1 cellular context compared by ENCODE assay signal in the genomic region with DNA sequence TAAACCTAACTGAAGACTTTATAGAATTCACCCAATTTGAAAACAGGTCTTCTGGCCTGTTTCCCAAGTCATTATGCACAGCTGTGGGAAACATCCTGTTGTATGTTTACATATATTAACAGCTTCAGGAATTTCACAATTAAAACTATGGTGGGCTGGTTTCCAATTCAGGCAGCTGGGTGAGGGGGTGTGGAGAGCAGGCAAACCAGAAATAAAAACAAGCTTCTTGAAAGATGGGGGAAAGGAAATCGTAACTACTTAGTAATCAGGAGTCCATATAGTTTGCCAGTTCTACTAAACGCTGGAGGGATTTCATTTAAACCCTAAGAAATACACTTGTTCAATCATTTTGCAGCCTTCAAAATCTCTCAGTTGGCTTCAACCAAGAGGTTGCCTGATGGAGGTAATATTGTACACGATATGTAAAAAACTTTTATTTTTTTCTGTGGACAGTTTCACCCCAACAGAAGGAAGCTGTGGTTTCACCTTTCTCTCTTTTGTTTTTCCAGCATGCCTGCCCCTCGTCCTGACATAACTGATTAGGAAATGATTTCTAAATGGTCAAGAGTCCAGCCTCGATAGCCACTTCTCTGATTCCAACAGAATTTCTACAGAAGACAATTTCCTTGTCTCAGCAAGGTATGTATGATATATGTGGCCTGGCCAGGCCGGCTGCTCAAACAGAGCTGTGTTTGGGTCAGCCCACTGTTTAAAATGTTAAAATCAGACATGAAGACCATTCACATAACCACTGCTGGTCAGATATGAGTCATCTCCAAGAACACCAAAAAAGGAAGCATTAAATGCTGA.
TF ChIP-seq lines count a peak whose summit lies in the region.

No MANE protein-coding gene starts in this region.

TF ChIP-seq in K562, 482 proteins besides CTCF, POLR2A, EP300 and RAD21 (continued from another document and continues in another):
- TF ChIP-seq, protein P1, sequence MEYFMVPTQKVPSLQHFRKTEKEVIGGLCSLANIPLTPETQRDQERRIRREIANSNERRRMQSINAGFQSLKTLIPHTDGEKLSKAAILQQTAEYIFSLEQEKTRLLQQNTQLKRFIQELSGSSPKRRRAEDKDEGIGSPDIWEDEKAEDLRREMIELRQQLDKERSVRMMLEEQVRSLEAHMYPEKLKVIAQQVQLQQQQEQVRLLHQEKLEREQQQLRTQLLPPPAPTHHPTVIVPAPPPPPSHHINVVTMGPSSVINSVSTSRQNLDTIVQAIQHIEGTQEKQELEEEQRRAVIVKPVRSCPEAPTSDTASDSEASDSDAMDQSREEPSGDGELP (CRISPR knock-in tag; IDR thresholded peaks at IDR 0.05; ENCODE audit: borderline replicate concordance), result no peak
- TF ChIP-seq, protein P2, sequence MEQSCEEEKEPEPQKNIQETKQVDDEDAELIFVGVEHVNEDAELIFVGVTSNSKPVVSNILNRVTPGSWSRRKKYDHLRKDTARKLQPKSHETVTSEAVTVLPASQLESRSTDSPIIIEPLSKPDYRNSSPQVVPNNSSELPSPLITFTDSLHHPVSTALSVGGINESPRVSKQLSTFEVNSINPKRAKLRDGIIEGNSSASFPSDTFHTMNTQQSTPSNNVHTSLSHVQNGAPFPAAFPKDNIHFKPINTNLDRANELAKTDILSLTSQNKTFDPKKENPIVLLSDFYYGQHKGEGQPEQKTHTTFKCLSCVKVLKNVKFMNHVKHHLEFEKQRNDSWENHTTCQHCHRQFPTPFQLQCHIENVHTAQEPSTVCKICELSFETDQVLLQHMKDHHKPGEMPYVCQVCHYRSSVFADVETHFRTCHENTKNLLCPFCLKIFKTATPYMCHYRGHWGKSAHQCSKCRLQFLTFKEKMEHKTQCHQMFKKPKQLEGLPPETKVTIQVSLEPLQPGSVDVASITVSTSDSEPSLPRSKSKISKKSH (CRISPR knock-in tag; IDR thresholded peaks at IDR 0.05), result no peak
- TF ChIP-seq ZNF707 (CRISPR knock-in tag; conservative IDR thresholded peaks at IDR 0.05), result no peak
- TF ChIP-seq, protein P3, sequence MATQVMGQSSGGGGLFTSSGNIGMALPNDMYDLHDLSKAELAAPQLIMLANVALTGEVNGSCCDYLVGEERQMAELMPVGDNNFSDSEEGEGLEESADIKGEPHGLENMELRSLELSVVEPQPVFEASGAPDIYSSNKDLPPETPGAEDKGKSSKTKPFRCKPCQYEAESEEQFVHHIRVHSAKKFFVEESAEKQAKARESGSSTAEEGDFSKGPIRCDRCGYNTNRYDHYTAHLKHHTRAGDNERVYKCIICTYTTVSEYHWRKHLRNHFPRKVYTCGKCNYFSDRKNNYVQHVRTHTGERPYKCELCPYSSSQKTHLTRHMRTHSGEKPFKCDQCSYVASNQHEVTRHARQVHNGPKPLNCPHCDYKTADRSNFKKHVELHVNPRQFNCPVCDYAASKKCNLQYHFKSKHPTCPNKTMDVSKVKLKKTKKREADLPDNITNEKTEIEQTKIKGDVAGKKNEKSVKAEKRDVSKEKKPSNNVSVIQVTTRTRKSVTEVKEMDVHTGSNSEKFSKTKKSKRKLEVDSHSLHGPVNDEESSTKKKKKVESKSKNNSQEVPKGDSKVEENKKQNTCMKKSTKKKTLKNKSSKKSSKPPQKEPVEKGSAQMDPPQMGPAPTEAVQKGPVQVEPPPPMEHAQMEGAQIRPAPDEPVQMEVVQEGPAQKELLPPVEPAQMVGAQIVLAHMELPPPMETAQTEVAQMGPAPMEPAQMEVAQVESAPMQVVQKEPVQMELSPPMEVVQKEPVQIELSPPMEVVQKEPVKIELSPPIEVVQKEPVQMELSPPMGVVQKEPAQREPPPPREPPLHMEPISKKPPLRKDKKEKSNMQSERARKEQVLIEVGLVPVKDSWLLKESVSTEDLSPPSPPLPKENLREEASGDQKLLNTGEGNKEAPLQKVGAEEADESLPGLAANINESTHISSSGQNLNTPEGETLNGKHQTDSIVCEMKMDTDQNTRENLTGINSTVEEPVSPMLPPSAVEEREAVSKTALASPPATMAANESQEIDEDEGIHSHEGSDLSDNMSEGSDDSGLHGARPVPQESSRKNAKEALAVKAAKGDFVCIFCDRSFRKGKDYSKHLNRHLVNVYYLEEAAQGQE (CRISPR knock-in tag; IDR thresholded peaks at IDR 0.05; ENCODE audit: low read depth), result no peak
- no peak for TF ChIP-seq SPI1 (IDR thresholded peaks at IDR 0.05; ENCODE audit: borderline replicate concordance, low read depth, low read length)
- peak; percentile 32; the same call in 1 of the 2 replicates for TF ChIP-seq ATF7 (IDR thresholded peaks at IDR 0.05)
- TF ChIP-seq TEAD4 (IDR thresholded peaks at IDR 0.05; ENCODE audit: low read length), result no peak
- TF ChIP-seq TEAD4 (CRISPR knock-in tag; IDR thresholded peaks at IDR 0.05; ENCODE audit: borderline replicate concordance), result no peak
- TF ChIP-seq ZNF668 (CRISPR knock-in tag; IDR thresholded peaks at IDR 0.05), result no peak
- no peak for TF ChIP-seq E2F3 (CRISPR knock-in tag; IDR thresholded peaks at IDR 0.05)
- no peak for TF ChIP-seq GTF2A2 (tag; IDR thresholded peaks at IDR 0.05)
- TF ChIP-seq CEBPG (CRISPR knock-in tag; IDR thresholded peaks at IDR 0.05), result no peak
- no peak for TF ChIP-seq CEBPG (tag; conservative IDR thresholded peaks at IDR 0.05 in 1 of 2, IDR thresholded peaks at IDR 0.05 in 1 of 2)
- TF ChIP-seq CXXC5 (CRISPR knock-in tag; IDR thresholded peaks at IDR 0.05), result no peak
- TF ChIP-seq PHF8 (IDR thresholded peaks at IDR 0.05; ENCODE audit: borderline replicate concordance, low read length), result peak; percentile 24; the same call in 1 of the 2 replicates
- TF ChIP-seq GABPA (tag; conservative IDR thresholded peaks at IDR 0.05; ENCODE audit: low read depth), result no peak; the same call in 1 of the 2 replicates
- no peak for TF ChIP-seq GATAD2A (IDR thresholded peaks at IDR 0.05)
- TF ChIP-seq ZNF12 (CRISPR knock-in tag; IDR thresholded peaks at IDR 0.05), result peak; percentile 96
- peak; percentile 25 for TF ChIP-seq RBM25 (IDR thresholded peaks at IDR 0.05; ENCODE audit: low read depth, low read length, severe bottlenecking)
- TF ChIP-seq, protein P4, sequence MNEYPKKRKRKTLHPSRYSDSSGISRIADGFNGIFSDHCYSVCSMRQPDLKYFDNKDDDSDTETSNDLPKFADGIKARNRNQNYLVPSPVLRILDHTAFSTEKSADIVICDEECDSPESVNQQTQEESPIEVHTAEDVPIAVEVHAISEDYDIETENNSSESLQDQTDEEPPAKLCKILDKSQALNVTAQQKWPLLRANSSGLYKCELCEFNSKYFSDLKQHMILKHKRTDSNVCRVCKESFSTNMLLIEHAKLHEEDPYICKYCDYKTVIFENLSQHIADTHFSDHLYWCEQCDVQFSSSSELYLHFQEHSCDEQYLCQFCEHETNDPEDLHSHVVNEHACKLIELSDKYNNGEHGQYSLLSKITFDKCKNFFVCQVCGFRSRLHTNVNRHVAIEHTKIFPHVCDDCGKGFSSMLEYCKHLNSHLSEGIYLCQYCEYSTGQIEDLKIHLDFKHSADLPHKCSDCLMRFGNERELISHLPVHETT (CRISPR knock-in tag; conservative IDR thresholded peaks at IDR 0.05 in 1 of 2, IDR thresholded peaks at IDR 0.05 in 1 of 2), result peak in 1 of 2 experiments; percentile 61; a peak in 1 of 4 replicates
- no peak for TF ChIP-seq ZNF146 (CRISPR knock-in tag; IDR thresholded peaks at IDR 0.05; ENCODE audit: unreplicated experiment)
- TF ChIP-seq, protein P5, sequence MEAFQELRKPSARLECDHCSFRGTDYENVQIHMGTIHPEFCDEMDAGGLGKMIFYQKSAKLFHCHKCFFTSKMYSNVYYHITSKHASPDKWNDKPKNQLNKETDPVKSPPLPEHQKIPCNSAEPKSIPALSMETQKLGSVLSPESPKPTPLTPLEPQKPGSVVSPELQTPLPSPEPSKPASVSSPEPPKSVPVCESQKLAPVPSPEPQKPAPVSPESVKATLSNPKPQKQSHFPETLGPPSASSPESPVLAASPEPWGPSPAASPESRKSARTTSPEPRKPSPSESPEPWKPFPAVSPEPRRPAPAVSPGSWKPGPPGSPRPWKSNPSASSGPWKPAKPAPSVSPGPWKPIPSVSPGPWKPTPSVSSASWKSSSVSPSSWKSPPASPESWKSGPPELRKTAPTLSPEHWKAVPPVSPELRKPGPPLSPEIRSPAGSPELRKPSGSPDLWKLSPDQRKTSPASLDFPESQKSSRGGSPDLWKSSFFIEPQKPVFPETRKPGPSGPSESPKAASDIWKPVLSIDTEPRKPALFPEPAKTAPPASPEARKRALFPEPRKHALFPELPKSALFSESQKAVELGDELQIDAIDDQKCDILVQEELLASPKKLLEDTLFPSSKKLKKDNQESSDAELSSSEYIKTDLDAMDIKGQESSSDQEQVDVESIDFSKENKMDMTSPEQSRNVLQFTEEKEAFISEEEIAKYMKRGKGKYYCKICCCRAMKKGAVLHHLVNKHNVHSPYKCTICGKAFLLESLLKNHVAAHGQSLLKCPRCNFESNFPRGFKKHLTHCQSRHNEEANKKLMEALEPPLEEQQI (IDR thresholded peaks at IDR 0.05), result no peak
- TF ChIP-seq, protein P6, sequence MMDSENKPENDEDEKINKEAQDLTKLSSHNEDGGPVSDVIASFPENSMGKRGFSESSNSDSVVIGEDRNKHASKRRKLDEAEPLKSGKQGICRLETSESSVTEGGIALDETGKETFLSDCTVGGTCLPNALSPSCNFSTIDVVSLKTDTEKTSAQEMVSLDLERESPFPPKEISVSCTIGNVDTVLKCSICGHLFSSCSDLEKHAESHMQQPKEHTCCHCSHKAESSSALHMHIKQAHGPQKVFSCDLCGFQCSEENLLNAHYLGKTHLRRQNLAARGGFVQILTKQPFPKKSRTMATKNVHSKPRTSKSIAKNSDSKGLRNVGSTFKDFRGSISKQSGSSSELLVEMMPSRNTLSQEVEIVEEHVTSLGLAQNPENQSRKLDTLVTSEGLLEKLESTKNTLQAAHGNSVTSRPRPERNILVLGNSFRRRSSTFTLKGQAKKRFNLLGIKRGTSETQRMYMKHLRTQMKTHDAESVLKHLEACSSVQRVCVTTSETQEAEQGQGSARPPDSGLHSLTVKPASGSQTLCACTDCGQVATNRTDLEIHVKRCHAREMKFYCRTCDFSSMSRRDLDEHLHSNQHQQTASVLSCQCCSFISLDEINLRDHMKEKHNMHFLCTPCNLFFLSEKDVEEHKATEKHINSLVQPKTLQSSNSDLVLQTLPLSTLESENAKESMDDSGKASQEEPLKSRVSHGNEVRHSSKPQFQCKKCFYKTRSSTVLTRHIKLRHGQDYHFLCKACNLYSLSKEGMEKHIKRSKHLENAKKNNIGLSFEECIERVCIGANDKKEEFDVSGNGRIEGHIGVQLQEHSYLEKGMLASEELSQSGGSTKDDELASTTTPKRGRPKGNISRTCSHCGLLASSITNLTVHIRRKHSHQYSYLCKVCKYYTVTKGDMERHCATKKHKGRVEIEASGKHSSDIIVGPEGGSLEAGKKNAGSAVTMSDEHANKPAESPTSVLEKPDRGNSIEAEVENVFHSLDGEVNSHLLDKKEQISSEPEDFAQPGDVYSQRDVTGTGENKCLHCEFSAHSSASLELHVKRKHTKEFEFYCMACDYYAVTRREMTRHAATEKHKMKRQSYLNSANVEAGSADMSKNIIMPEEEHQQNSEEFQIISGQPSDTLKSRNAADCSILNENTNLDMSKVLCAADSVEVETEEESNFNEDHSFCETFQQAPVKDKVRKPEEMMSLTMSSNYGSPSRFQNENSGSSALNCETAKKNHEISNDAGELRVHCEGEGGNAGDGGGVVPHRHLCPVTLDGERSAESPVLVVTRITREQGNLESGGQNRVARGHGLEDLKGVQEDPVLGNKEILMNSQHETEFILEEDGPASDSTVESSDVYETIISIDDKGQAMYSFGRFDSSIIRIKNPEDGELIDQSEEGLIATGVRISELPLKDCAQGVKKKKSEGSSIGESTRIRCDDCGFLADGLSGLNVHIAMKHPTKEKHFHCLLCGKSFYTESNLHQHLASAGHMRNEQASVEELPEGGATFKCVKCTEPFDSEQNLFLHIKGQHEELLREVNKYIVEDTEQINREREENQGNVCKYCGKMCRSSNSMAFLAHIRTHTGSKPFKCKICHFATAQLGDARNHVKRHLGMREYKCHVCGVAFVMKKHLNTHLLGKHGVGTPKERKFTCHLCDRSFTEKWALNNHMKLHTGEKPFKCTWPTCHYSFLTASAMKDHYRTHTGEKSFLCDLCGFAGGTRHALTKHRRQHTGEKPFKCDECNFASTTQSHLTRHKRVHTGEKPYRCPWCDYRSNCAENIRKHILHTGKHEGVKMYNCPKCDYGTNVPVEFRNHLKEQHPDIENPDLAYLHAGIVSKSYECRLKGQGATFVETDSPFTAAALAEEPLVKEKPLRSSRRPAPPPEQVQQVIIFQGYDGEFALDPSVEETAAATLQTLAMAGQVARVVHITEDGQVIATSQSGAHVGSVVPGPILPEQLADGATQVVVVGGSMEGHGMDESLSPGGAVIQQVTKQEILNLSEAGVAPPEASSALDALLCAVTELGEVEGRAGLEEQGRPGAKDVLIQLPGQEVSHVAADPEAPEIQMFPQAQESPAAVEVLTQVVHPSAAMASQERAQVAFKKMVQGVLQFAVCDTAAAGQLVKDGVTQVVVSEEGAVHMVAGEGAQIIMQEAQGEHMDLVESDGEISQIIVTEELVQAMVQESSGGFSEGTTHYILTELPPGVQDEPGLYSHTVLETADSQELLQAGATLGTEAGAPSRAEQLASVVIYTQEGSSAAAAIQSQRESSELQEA (IDR thresholded peaks at IDR 0.05; ENCODE audit: low read depth), result no peak
- TF ChIP-seq PYGO2 (tag; IDR thresholded peaks at IDR 0.05), result no peak
- 0 out of 2 replicates have a peak, but pooled peaks have one; percentile 17 for TF ChIP-seq MAFK (IDR thresholded peaks at IDR 0.05; ENCODE audit: low read length)
- no peak for TF ChIP-seq SP2 (IDR thresholded peaks at IDR 0.05; ENCODE audit: extremely low read depth, low read depth, low read length, poor library complexity, severe bottlenecking)
- no peak for TF ChIP-seq MTA2 (IDR thresholded peaks at IDR 0.05; ENCODE audit: low read depth)
- no peak for TF ChIP-seq TOE1 (IDR thresholded peaks at IDR 0.05; ENCODE audit: borderline replicate concordance)
- no peak for TF ChIP-seq TOE1 (CRISPR knock-in tag; IDR thresholded peaks at IDR 0.05; ENCODE audit: borderline replicate concordance, low read depth)
- TF ChIP-seq ZFP36 (IDR thresholded peaks at IDR 0.05; ENCODE audit: low read depth, low read length, partially characterized antibody), result no peak
